In the genomic region with DNA sequence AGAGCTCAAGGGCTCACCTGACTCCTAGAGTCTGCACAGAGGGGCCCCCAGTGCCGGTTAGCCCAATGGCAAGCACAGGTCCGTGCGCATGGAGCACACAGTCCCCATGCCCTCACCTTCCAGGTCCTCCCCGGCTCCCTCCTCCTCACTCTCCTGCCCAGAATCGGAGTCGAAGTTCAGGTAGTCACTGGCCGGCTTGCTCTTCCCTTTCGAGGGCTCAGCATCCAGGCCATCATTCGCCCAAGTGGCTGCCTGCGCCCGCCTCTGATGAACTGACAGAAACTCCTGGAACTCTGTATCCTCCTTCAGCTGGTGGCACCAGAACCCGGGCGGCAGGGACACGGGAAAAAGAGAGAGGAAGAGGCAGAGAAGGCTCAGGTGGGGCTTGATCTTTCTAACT, we compare ENCODE assay signal across 4 cellular contexts.
"Had no signal": no experiment of that assay in that cellular context is flagged by ENCODE, and none has a peak within 500 bp of the region (broad histone marks: within the 10 kb centered on the region; RNA-seq: fewer than 3 reads in every experiment).

No MANE protein-coding gene starts in this region.

- H3K27ac Mint-ChIP-seq: GM23338, H9 had no signal

- H3K9me3 Mint-ChIP-seq: GM23338, H9 had no signal

- ATAC-seq: GM23338 had no signal

- H3K4me3 Mint-ChIP-seq: GM23338, H9 had no signal

- DNase-seq: H9, HCEC 1CT, IMR-90 had no signal

- H3K4me1 Mint-ChIP-seq: GM23338, H9 had no signal

- H3K4me3 ChIP-seq: GM23338 had no signal
